Comparison of ENCODE assay signal across 9 cellular contexts in the genomic region with DNA sequence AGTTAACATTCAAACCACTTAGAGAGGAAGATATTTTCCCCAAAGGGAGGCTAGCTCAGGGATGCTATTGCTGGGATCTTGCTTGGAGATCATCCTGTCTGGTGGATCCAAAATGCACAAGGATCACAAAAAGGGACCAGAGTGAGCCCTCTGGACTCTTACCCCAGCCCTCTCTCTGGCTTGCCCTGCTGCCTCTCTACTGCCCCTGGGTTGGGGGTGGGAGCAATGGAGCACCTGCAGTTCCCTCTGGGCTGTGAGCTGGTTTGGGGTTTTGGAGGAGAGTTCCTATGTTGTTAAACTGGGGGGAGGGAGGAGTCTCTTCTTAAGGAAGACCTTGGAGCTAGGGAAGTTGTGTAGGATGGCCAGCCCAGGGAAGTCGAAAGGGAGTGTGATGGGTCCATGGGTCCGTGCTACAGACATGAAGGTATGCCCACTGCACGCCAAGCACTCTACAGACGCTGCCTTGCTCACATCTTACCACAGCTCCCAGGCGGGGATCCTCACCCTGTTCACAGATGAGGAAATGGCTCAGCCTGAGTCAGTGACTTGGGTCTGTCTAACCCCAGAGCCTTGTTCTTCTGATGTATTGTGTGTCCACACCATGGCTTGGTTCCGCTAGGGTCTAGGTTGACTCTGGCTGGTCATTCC. TPM values are rescaled to one million over a fixed set of nuclear protein-coding genes. Genes with fewer than 3 reads are reported as not detected.
DNase-seq lines count a peak whose midpoint lies in the region; TF ChIP-seq lines count a peak whose summit lies in the region.
"Had no signal": no experiment of that assay in that cellular context is flagged by ENCODE, and none has a peak within 500 bp of the region (broad histone marks: within the 10 kb centered on the region; RNA-seq: fewer than 3 reads in every experiment).

No MANE protein-coding gene starts in this region.

- H3K4me1 ChIP-seq in fibroblast of lung (ENCODE audit: control insufficient read depth, extremely low read depth, insufficient read depth, low read length) = peaks cover 41% of the 10 kb centered on the region

- H3K27ac ChIP-seq in fibroblast of lung (ENCODE audit: insufficient read depth, low read length) = no peak overlapping the region

- H3K9me3 Mint-ChIP-seq in IgD-negative memory B cell (no peaks in the 10 kb centered on the region), nephron progenitor cell (no peaks in the 10 kb centered on the region)

- no peaks in the 10 kb centered on the region for H3K27me3 ChIP-seq in fibroblast of lung (ENCODE audit: control insufficient read depth, insufficient read depth, low read length)

- TF ChIP-seq CTCF in fibroblast of lung (conservative IDR thresholded peaks at IDR 0.05 in 1 of 2, IDR thresholded peaks at IDR 0.05 in 1 of 2; ENCODE audit: low read depth in 1 of 2, low read length in 2 of 2) (no peak), nephron progenitor cell (IDR thresholded peaks at IDR 0.05) (no peak)

- H3K36me3 Mint-ChIP-seq in IgD-negative memory B cell (peaks cover 8% of the 10 kb centered on the region), nephron progenitor cell (ENCODE audit: low read depth) (peaks cover 46% of the 10 kb centered on the region)

- H3K27ac Mint-ChIP-seq in IgD-negative memory B cell = peak overlapping the region in 2 of 3 donors; percentile 86 to 97
- H3K27ac Mint-ChIP-seq in nephron progenitor cell = no peak overlapping the region

- peak; percentile 40 for DNase-seq in activated T-cell treated with anti-CD3 and anti-CD28 coated beads for 4 hours
- peak in 1 of 2 donors; percentile 58 for DNase-seq in fibroblast of lung (ENCODE audit: low read depth in 2 of 2)
- peak; percentile 34 for DNase-seq in stimulated activated CD8-positive, alpha-beta memory T cell treated with anti-CD3 and anti-CD28 coated beads, Interleukin-12 subunit alpha, Interleukin-12 subunit beta, amount 100 ng/mL, for 1 hour (ENCODE audit: low read depth)
- no peak for DNase-seq in nephron progenitor cell
- no peak for DNase-seq in hippocampal formation (lab: John Stamatoyannopoulos, UW)
- DNase-seq in AG20443 (ENCODE audit: low spot score) = no peak
- no peak for DNase-seq in iPS-NIHi7 (ENCODE audit: extremely low spot score)
- DNase-seq: NCI-H2081 treated with DMSO at 0.1 percent for 48 hours had no signal

- H3K4me2 ChIP-seq in fibroblast of lung (ENCODE audit: extremely low read depth, insufficient read depth, low read length) = peak overlapping the region; percentile 81

- H3K4me3 Mint-ChIP-seq in IgD-negative memory B cell (peak overlapping the region; percentile 91 to 99 (median 97)), nephron progenitor cell (no peak overlapping the region)

- peaks cover 34% of the 10 kb centered on the region for H3K36me3 ChIP-seq in fibroblast of lung (ENCODE audit: control insufficient read depth, insufficient read depth, low read length)

- H3K4me1 Mint-ChIP-seq in IgD-negative memory B cell (peaks cover 39 to 63% (median 57%) of the 10 kb centered on the region in 3 donors), nephron progenitor cell (peaks cover 70% of the 10 kb centered on the region)

- no peak overlapping the region for H3K9ac ChIP-seq in fibroblast of lung (ENCODE audit: insufficient read depth, low read length)

- no peaks in the 10 kb centered on the region for H3K9me3 ChIP-seq in fibroblast of lung (ENCODE audit: control insufficient read depth, insufficient read depth, low read depth, low read length)

- H3K27me3 Mint-ChIP-seq in IgD-negative memory B cell (no peaks in the 10 kb centered on the region), nephron progenitor cell (ENCODE audit: low read depth, poor library complexity) (peaks cover 26% of the 10 kb centered on the region)

- peaks cover 77% of the 10 kb centered on the region for H3K79me2 ChIP-seq in fibroblast of lung (ENCODE audit: control insufficient read depth, insufficient read depth, low read length)

- H4K20me1 ChIP-seq in fibroblast of lung (ENCODE audit: control insufficient read depth, extremely low read depth, insufficient read depth, low read length) = peaks cover 1% of the 10 kb centered on the region

- H3K4me3 ChIP-seq in fibroblast of lung (replicated peaks in 1 of 4; ENCODE audit: control extremely low read depth in 1 of 4, insufficient read depth in 1 of 4, low read depth in 3 of 4, low read length in 4 of 4) = peak overlapping the region in 3 of 4 experiments; percentile 91 to 95 (median 95)

- no peak overlapping the region for H2AFZ ChIP-seq in fibroblast of lung (ENCODE audit: low read length)

RNA-seq across cellular contexts. Expression of a gene that starts 3.8 kb away (rescaled TPM):
- polyA plus RNA-seq in IgD-negative memory B cell (163 TPM), fibroblast of lung (320 and 604 TPM in 2 replicates)
- 351 and 926 TPM in 2 replicates for total RNA-seq in fibroblast of lung
- polyA plus RNA-seq in fibroblast of lung (2012) = 201 and 407 TPM in 2 replicates
- polyA minus RNA-seq in fibroblast of lung (ENCODE audit: low replicate concordance) = 396 and 765 TPM in 2 replicates

Comparison
In these comparisons a context has a peak if more than half of its experiments do, and no peak if none do; other contexts are left out.
1. DNase-seq: peak in activated T-cell treated with anti-CD3 and anti-CD28 coated beads for 4 hours (single experiment) and stimulated activated CD8-positive, alpha-beta memory T cell treated with anti-CD3 and anti-CD28 coated beads, Interleukin-12 subunit alpha, Interleukin-12 subunit beta, amount 100 ng/mL, for 1 hour (single experiment); none in nephron progenitor cell (single experiment), hippocampal formation (0 of 2), AG20443 (single experiment) and iPS-NIHi7 (single experiment).